In genomic region chr10:69467928-69468770, GRCh38 we compare ENCODE assay signal across 14 cellular contexts. TPM values are rescaled to one million over a fixed set of nuclear protein-coding genes. Genes with fewer than 3 reads are reported as not detected.
DNase-seq lines count a peak whose midpoint lies in the region; TF ChIP-seq lines count a peak whose summit lies in the region.
"Had no signal": no experiment of that assay in that cellular context is flagged by ENCODE, and none has a peak within 500 bp of the region (broad histone marks: within the 10 kb centered on the region; RNA-seq: fewer than 3 reads in every experiment).

No MANE protein-coding gene starts in this region.

- TF ChIP-seq POLR2A in breast epithelium (IDR thresholded peaks at IDR 0.05), result no peak
- no peak for TF ChIP-seq POLR2A in vagina (IDR thresholded peaks at IDR 0.05)

- H3K27ac ChIP-seq in breast epithelium (peak overlapping the region; percentile 57 to 81), mammary epithelial cell (ENCODE audit: insufficient read depth, low read depth, low read length) (no peak overlapping the region), vagina (peak overlapping the region; percentile 39)

- H3K79me2 ChIP-seq in mammary epithelial cell (ENCODE audit: insufficient read depth, low read length), result no peaks in the 10 kb centered on the region

- H3K4me1 ChIP-seq in breast epithelium (peaks cover 0 to 5% of the 10 kb centered on the region in 2 donors), mammary epithelial cell (ENCODE audit: insufficient read depth, low read length) (no peaks in the 10 kb centered on the region), vagina (peaks cover 33% of the 10 kb centered on the region)

- CTCF ChIA-PET in mammary epithelial cell (lab: Charles Lee; ENCODE audit: low non-redundant PET), result no interaction called here

- in situ Hi-C loops in mammary epithelial cell (cut with MboI; ENCODE audit: low sequenced_read_pairs in 2 of 2), result no loop called here

- no peaks in the 10 kb centered on the region for H3K36me3 Mint-ChIP-seq in dendritic cell treated with granulocyte-macrophage colony-stimulating factor and Interleukin-4, amounts not matched to agents 40 ng/mL and 50 ng/mL, for 4 days (ENCODE audit: low read depth)
- no peaks in the 10 kb centered on the region for H3K36me3 Mint-ChIP-seq in nephron progenitor cell (ENCODE audit: low read depth)
- H3K36me3 Mint-ChIP-seq: naive thymus-derived CD8-positive, alpha-beta T cell had no signal

- no peaks in the 10 kb centered on the region for H3K9me3 Mint-ChIP-seq in dendritic cell treated with granulocyte-macrophage colony-stimulating factor and Interleukin-4, amounts not matched to agents 40 ng/mL and 50 ng/mL, for 4 days
- H3K9me3 Mint-ChIP-seq in nephron progenitor cell, result no peaks in the 10 kb centered on the region
- H3K9me3 Mint-ChIP-seq: activated T-helper 2 cell treated with anti-CD3 and anti-CD28 coated beads, Interferon-gamma antibody, Interleukin-2, Interleukin-4, amounts not matched to agents 10 μg/mL and 5 μg/mL and 100 μg/mL, durations not matched to agents 14 hours and 24 hours and 36 hours; naive thymus-derived CD8-positive, alpha-beta T cell had no signal

- H3K4me2 ChIP-seq in mammary epithelial cell (ENCODE audit: insufficient read depth, low read depth, low read length), result no peak overlapping the region

- H3K4me3 ChIP-seq in breast epithelium (no peak overlapping the region), mammary epithelial cell (replicated peaks in 1 of 3; ENCODE audit: insufficient read depth in 1 of 3, low read depth in 2 of 3, low read length in 3 of 3) (no peak overlapping the region), vagina (no peak overlapping the region)

- H3K4me3 Mint-ChIP-seq in dendritic cell treated with granulocyte-macrophage colony-stimulating factor and Interleukin-4, amounts not matched to agents 40 ng/mL and 50 ng/mL, for 4 days, result no peak overlapping the region
- no peak overlapping the region for H3K4me3 Mint-ChIP-seq in nephron progenitor cell
- H3K4me3 Mint-ChIP-seq: naive thymus-derived CD8-positive, alpha-beta T cell had no signal

- H3K9me3 ChIP-seq in breast epithelium (no peaks in the 10 kb centered on the region), mammary epithelial cell (replicated peaks; ENCODE audit: insufficient read depth, low read length) (no peaks in the 10 kb centered on the region), vagina (no peaks in the 10 kb centered on the region)

- no peak overlapping the region for H2AFZ ChIP-seq in mammary epithelial cell (ENCODE audit: low read depth, low read length)

- 44% methylated on average over 10 of the region's 13 CpGs for WGBS in mammary epithelial cell (ENCODE audit: low coverage, missing lambda C conversion rate)

- intact Hi-C loops in breast epithelium (cut with DNase I; ENCODE audit: low total_unique reads) (no loop called here), mammary epithelial cell (cut with micrococcal nuclease) (no loop called here), vagina (cut with DNase I) (no loop called here)
- intact Hi-C loops in dendritic cell treated with granulocyte-macrophage colony-stimulating factor and Interleukin-4, amounts not matched to agents 40 ng/mL and 50 ng/mL, for 4 days (cut with micrococcal nuclease), result no loop called here

- peaks cover 70% of the 10 kb centered on the region for H3K4me1 Mint-ChIP-seq in dendritic cell treated with granulocyte-macrophage colony-stimulating factor and Interleukin-4, amounts not matched to agents 40 ng/mL and 50 ng/mL, for 4 days (ENCODE audit: low read depth)
- peaks cover 74% of the 10 kb centered on the region for H3K4me1 Mint-ChIP-seq in nephron progenitor cell

- TF ChIP-seq CTCF in breast epithelium (IDR thresholded peaks at IDR 0.05) (no peak), mammary epithelial cell (conservative IDR thresholded peaks at IDR 0.05 in 1 of 2, IDR thresholded peaks at IDR 0.05 in 1 of 2; ENCODE audit: extremely low read depth in 1 of 2, insufficient read depth in 1 of 2, low read depth in 1 of 2, low read length in 2 of 2) (no peak), nephron progenitor cell (IDR thresholded peaks at IDR 0.05) (no peak), vagina (IDR thresholded peaks at IDR 0.05) (no peak)

- H3K27me3 Mint-ChIP-seq in dendritic cell treated with granulocyte-macrophage colony-stimulating factor and Interleukin-4, amounts not matched to agents 40 ng/mL and 50 ng/mL, for 4 days, result peaks cover 20% of the 10 kb centered on the region
- H3K27me3 Mint-ChIP-seq in nephron progenitor cell (ENCODE audit: low read depth, poor library complexity), result peaks cover 6% of the 10 kb centered on the region

- H3K9ac ChIP-seq in mammary epithelial cell (ENCODE audit: insufficient read depth, low read length), result no peak overlapping the region

- H3K27ac Mint-ChIP-seq in dendritic cell treated with granulocyte-macrophage colony-stimulating factor and Interleukin-4, amounts not matched to agents 40 ng/mL and 50 ng/mL, for 4 days, result peak overlapping the region; percentile 14
- peak overlapping the region; percentile 50 for H3K27ac Mint-ChIP-seq in nephron progenitor cell
- H3K27ac Mint-ChIP-seq: activated T-helper 2 cell treated with anti-CD3 and anti-CD28 coated beads, Interferon-gamma antibody, Interleukin-2, Interleukin-4, amounts not matched to agents 10 μg/mL and 5 μg/mL and 100 μg/mL, durations not matched to agents 14 hours and 24 hours and 36 hours; naive thymus-derived CD8-positive, alpha-beta T cell had no signal

- no peaks in the 10 kb centered on the region for H4K20me1 ChIP-seq in mammary epithelial cell (ENCODE audit: insufficient read depth, low read length)

- dilution Hi-C loops in mammary epithelial cell (cut with HindIII; ENCODE audit: low sequenced_read_pairs), result no loop called here

- no TSS peak for BruUV-seq in mammary epithelial cell (replicated peaks; lab: Mats Ljungman, UMichigan)

- H3K27me3 ChIP-seq in breast epithelium (no peaks in the 10 kb centered on the region), mammary epithelial cell (ENCODE audit: insufficient read depth, low read length) (peaks cover 7% of the 10 kb centered on the region), vagina (no peaks in the 10 kb centered on the region)

- DNase-seq in breast epithelium (ENCODE audit: low spot score in 2 of 2) (no peak), mammary epithelial cell (no peak), nephron progenitor cell (no peak), vagina (ENCODE audit: extremely low spot score in 2 of 2) (no peak), NCI-H774 (lab: John Stamatoyannopoulos, UW) (no peak), NCI-H1417 treated with DMSO at 0.1 percent for 48 hours (lab: John Stamatoyannopoulos, UW) (no peak), NCI-H2196 (lab: John Stamatoyannopoulos, UW; ENCODE audit: unreplicated experiment) (no peak)
- DNase-seq: ACHN; naive thymus-derived CD8-positive, alpha-beta T cell; NCI-H1092; NCI-H345; T-helper 2 cell had no signal

- H3K36me3 ChIP-seq in breast epithelium (no peaks in the 10 kb centered on the region), mammary epithelial cell (ENCODE audit: insufficient read depth, low read length) (no peaks in the 10 kb centered on the region), vagina (no peaks in the 10 kb centered on the region)

RNA-seq across cellular contexts. Expression of gene TSPAN15, which starts 16.9 kb away (rescaled TPM):
- total RNA-seq in breast epithelium, result 10 to 100 TPM; 53.3 to 89.5 (median 65.0) TPM
- 1 to 10 TPM in 1 of 2 donors, under 1 TPM in 1; 0.64 to 1.5 TPM for total RNA-seq in mammary epithelial cell
- 1.8 TPM for polyA plus RNA-seq in mammary epithelial cell
- not detected for polyA minus RNA-seq in mammary epithelial cell
- 26.5 TPM for total RNA-seq in vagina

RNA-seq across cellular contexts. Expression of gene TACR2, which starts 51.4 kb away (rescaled TPM):
- total RNA-seq in breast epithelium (1 to 10 TPM in 1 of 3 donors, under 1 TPM in 2; 0.66 to 3.2 (median 0.73) TPM), mammary epithelial cell (not detected), vagina (6.1 TPM)
- polyA plus RNA-seq in mammary epithelial cell, result 0.08 TPM
- polyA minus RNA-seq in mammary epithelial cell, result not detected
- total RNA-seq: activated T-helper 2 cell treated with anti-CD3 and anti-CD28 coated beads, Interferon-gamma antibody, Interleukin-2, Interleukin-4, amounts not matched to agents 10 μg/mL and 5 μg/mL and 100 μg/mL, durations not matched to agents 14 hours and 24 hours and 36 hours; naive thymus-derived CD8-positive, alpha-beta T cell had no signal
- polyA plus RNA-seq: naive thymus-derived CD8-positive, alpha-beta T cell had no signal

Comparison
In these comparisons a context has a peak if more than half of its experiments do, and no peak if none do; other contexts are left out.
1. RNA of gene TSPAN15, which starts 16.9 kb away (total RNA-seq): 53.3 to 89.5 TPM in breast epithelium and 26.5 TPM in vagina (single experiment); 0.64 to 1.5 TPM in mammary epithelial cell; every median in the first group is over 10 times any median in the second.